In the genomic region with DNA sequence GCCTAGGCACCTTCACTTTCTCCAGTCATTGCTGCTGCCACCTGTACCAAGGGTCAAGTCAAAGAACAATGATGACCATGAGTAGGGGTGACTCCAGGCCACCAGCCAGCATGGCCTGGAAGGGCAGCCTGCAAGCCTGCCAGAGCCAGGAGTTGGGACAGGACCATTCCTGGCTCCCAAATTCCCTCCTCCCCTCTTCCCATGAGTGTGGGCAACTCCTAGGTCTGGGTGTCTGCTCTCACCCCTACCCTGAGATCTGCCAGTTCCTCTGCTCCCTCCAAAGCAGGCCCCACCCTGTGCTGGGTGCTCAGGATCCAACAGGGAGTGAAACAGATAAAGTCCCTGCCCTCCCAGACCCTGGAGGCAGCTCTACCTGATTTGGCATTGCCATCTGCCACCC, we compare ENCODE assay signal across 29 cellular contexts.
"Had no signal": no experiment of that assay in that cellular context is flagged by ENCODE, and none has a peak within 500 bp of the region (broad histone marks: within the 10 kb centered on the region; RNA-seq: fewer than 3 reads in every experiment).

No MANE protein-coding gene starts in this region.

- H3K79me2 ChIP-seq: parathyroid adenoma had no signal

- H3K9me3 Mint-ChIP-seq: natural killer cell; nephron; stimulated activated effector memory CD8-positive, alpha-beta T cell treated with anti-CD3 and anti-CD28 coated beads, Interleukin-12 subunit alpha, Interleukin-12 subunit beta, amount 100 ng/mL, for 72 hours; stimulated activated naive CD8-positive, alpha-beta T cell treated with anti-CD3 and anti-CD28 coated beads, Interleukin-15, amount 100 ng/mL, for 72 hours had no signal

- H3K27me3 ChIP-seq: neural progenitor cell, ovary, right lobe of liver, sigmoid colon, testis, transverse colon, upper lobe of left lung, vagina had no signal

- H2AFZ ChIP-seq: neural progenitor cell, parathyroid adenoma had no signal

- H3K27ac Mint-ChIP-seq: naive thymus-derived CD4-positive, alpha-beta T cell; natural killer cell; nephron; neural progenitor cell; progenitor cell of endocrine pancreas; stimulated activated effector memory CD8-positive, alpha-beta T cell treated with anti-CD3 and anti-CD28 coated beads, Interleukin-12 subunit alpha, Interleukin-12 subunit beta, amount 100 ng/mL, for 72 hours; stimulated activated naive CD8-positive, alpha-beta T cell treated with anti-CD3 and anti-CD28 coated beads, Interleukin-15, amount 100 ng/mL, for 72 hours had no signal

- H3K4me3 Mint-ChIP-seq: naive thymus-derived CD4-positive, alpha-beta T cell; natural killer cell; nephron; neural progenitor cell; stimulated activated effector memory CD8-positive, alpha-beta T cell treated with anti-CD3 and anti-CD28 coated beads, Interleukin-12 subunit alpha, Interleukin-12 subunit beta, amount 100 ng/mL, for 72 hours; stimulated activated naive CD8-positive, alpha-beta T cell treated with anti-CD3 and anti-CD28 coated beads, Interleukin-15, amount 100 ng/mL, for 72 hours had no signal

- H3K36me3 Mint-ChIP-seq: naive thymus-derived CD4-positive, alpha-beta T cell; natural killer cell; neural progenitor cell; stimulated activated effector memory CD8-positive, alpha-beta T cell treated with anti-CD3 and anti-CD28 coated beads, Interleukin-12 subunit alpha, Interleukin-12 subunit beta, amount 100 ng/mL, for 72 hours had no signal

- H3K4me3 ChIP-seq: neural progenitor cell, ovary, psoas muscle, right lobe of liver, sigmoid colon, suprapubic skin, testis, tibial artery, transverse colon, upper lobe of left lung, vagina had no signal

- H3K27me3 Mint-ChIP-seq: progenitor cell of endocrine pancreas had no signal

- H3K4me2 ChIP-seq: neural progenitor cell had no signal

- H3K4me1 Mint-ChIP-seq: natural killer cell; stimulated activated effector memory CD8-positive, alpha-beta T cell treated with anti-CD3 and anti-CD28 coated beads, Interleukin-12 subunit alpha, Interleukin-12 subunit beta, amount 100 ng/mL, for 72 hours; stimulated activated naive CD8-positive, alpha-beta T cell treated with anti-CD3 and anti-CD28 coated beads, Interleukin-15, amount 100 ng/mL, for 72 hours had no signal

- H3K9me3 ChIP-seq: neutrophil, ovary, psoas muscle, right lobe of liver, sigmoid colon, suprapubic skin, testis, tibial artery, transverse colon, upper lobe of left lung, vagina had no signal

- H3K27ac ChIP-seq: neural progenitor cell, neutrophil, ovary, parathyroid adenoma, psoas muscle, right lobe of liver, sigmoid colon, suprapubic skin, testis, tibial artery, transverse colon, upper lobe of left lung, vagina had no signal

- DNase-seq: naive thymus-derived CD4-positive, alpha-beta T cell; natural killer cell; ovary; posterior cingulate gyrus; psoas muscle; right cardiac atrium; right lobe of liver; sigmoid colon; small intestine; stimulated activated CD4-positive, alpha-beta T cell treated with anti-CD3 and anti-CD28 coated beads, Interleukin-15, amount 100 ng/mL, for 24 hours; stimulated activated CD4-positive, alpha-beta T cell treated with anti-CD3 and anti-CD28 coated beads, Interleukin-2, amount 100 ng/mL, for 24 hours; stimulated activated CD4-positive, alpha-beta T cell treated with anti-CD3 and anti-CD28 coated beads, Interleukin-2, amount 100 ng/mL, for 48 hours; stimulated activated CD4-positive, alpha-beta T cell treated with anti-CD3 and anti-CD28 coated beads, Interleukin-4, amount 100 ng/mL, for 24 hours; stimulated activated naive CD4-positive, alpha-beta T cell; stimulated activated naive CD8-positive, alpha-beta T cell treated with anti-CD3 and anti-CD28 coated beads, Interleukin-15, amount 100 ng/mL, for 72 hours; stimulated activated naive CD8-positive, alpha-beta T cell treated with anti-CD3 and anti-CD28 coated beads, Interleukin-15, Interleukin-2, amounts not matched to agents 100 U/mL and 50 U/mL, for 24 hours; substantia nigra; testis; tibial artery; transverse colon had no signal

- H3K36me3 ChIP-seq: neural progenitor cell, neutrophil, ovary, right lobe of liver, sigmoid colon, suprapubic skin, tibial artery, transverse colon, upper lobe of left lung, vagina had no signal

- ATAC-seq: naive thymus-derived CD4-positive, alpha-beta T cell; natural killer cell; right cardiac atrium; right lobe of liver; stimulated activated effector memory CD8-positive, alpha-beta T cell treated with anti-CD3 and anti-CD28 coated beads, Interleukin-12 subunit alpha, Interleukin-12 subunit beta, amount 100 ng/mL, for 72 hours; stimulated activated naive CD8-positive, alpha-beta T cell treated with anti-CD3 and anti-CD28 coated beads, Interleukin-15, amount 100 ng/mL, for 72 hours; stimulated activated naive CD8-positive, alpha-beta T cell treated with anti-CD3 and anti-CD28 coated beads, Interleukin-15, Interleukin-2, amounts not matched to agents 100 U/mL and 50 U/mL, for 24 hours had no signal

- H3K4me1 ChIP-seq: parathyroid adenoma, psoas muscle, right lobe of liver, sigmoid colon, suprapubic skin, testis, transverse colon, upper lobe of left lung, vagina had no signal

- H3K9ac ChIP-seq: neural progenitor cell, parathyroid adenoma had no signal
